In the genomic region with DNA sequence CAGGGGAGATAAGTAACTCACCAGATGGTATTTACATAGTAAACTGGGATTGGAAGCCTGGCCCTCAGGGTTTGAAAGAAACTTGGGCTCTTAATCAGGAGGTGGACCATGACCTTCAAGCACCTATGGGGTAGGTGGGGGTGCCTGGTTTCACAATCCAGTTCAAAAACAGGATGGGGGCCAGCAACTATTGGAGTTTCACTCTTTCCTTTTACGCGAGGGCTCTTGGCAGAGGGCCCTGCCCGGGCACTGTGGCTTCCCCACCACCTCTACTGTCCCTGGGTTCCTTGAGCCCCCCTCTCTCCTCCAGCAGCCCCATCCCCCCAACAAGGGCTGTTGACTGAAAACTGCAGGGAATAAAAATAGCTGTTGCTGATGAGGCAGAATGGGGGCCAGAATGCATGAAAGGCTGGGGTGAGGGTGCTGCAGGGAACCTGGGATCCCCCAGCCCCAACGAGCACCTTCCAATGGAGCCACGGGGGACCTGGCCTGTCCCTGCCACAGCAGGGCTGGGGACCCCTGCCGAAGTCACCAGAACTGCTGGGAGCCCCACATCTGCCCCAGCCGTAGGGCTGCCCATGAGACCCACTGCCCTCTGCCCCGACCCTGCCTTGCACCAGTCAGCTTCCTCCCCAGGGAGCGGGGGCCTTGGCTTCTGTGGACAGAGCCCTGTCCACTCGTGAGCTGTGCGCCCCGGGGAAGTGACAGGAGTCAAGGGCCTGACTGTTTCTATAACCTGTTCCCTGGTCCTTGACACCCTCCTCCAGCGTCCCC, we compare ENCODE assay signal across 1 cellular context.
TF ChIP-seq lines count a peak whose summit lies in the region.

No MANE protein-coding gene starts in this region.

TF ChIP-seq in HepG2, 621 proteins besides CTCF, POLR2A, EP300 and RAD21:
- TF ChIP-seq NFKB2 (CRISPR knock-in tag; IDR thresholded peaks at IDR 0.05; ENCODE audit: borderline replicate concordance) (no peak), JUNB (CRISPR knock-in tag; IDR thresholded peaks at IDR 0.05; ENCODE audit: borderline replicate concordance) (no peak), ZNF550 (CRISPR knock-in tag; IDR thresholded peaks at IDR 0.05; ENCODE audit: borderline replicate concordance) (no peak), RAD51 (IDR thresholded peaks at IDR 0.05; ENCODE audit: borderline replicate concordance) (no peak), MTF2 (CRISPR knock-in tag; IDR thresholded peaks at IDR 0.05; ENCODE audit: borderline replicate concordance) (no peak), THAP11 (CRISPR knock-in tag; IDR thresholded peaks at IDR 0.05) (no peak), SOX6 (IDR thresholded peaks at IDR 0.05) (no peak), SOX6 (CRISPR knock-in tag; IDR thresholded peaks at IDR 0.05) (no peak), ZNF12 (CRISPR knock-in tag; IDR thresholded peaks at IDR 0.05) (no peak), FOXA1 (IDR thresholded peaks at IDR 0.05) (no peak), FOXA1 (CRISPR knock-in tag; IDR thresholded peaks at IDR 0.05) (0 out of 2 replicates have a peak, but pooled peaks have one; percentile 24), ZFP82 (CRISPR knock-in tag; IDR thresholded peaks at IDR 0.05; ENCODE audit: borderline replicate concordance) (no peak), ZNF253 (CRISPR knock-in tag; IDR thresholded peaks at IDR 0.05; ENCODE audit: borderline replicate concordance) (no peak)
- TF ChIP-seq, protein P1, sequence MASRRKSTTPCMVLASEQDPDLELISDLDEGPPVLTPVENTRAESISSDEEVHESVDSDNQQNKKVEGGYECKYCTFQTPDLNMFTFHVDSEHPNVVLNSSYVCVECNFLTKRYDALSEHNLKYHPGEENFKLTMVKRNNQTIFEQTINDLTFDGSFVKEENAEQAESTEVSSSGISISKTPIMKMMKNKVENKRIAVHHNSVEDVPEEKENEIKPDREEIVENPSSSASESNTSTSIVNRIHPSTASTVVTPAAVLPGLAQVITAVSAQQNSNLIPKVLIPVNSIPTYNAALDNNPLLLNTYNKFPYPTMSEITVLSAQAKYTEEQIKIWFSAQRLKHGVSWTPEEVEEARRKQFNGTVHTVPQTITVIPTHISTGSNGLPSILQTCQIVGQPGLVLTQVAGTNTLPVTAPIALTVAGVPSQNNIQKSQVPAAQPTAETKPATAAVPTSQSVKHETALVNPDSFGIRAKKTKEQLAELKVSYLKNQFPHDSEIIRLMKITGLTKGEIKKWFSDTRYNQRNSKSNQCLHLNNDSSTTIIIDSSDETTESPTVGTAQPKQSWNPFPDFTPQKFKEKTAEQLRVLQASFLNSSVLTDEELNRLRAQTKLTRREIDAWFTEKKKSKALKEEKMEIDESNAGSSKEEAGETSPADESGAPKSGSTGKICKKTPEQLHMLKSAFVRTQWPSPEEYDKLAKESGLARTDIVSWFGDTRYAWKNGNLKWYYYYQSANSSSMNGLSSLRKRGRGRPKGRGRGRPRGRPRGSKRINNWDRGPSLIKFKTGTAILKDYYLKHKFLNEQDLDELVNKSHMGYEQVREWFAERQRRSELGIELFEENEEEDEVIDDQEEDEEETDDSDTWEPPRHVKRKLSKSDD (CRISPR knock-in tag; IDR thresholded peaks at IDR 0.05; ENCODE audit: low read depth), result no peak
- TF ChIP-seq, protein P2, sequence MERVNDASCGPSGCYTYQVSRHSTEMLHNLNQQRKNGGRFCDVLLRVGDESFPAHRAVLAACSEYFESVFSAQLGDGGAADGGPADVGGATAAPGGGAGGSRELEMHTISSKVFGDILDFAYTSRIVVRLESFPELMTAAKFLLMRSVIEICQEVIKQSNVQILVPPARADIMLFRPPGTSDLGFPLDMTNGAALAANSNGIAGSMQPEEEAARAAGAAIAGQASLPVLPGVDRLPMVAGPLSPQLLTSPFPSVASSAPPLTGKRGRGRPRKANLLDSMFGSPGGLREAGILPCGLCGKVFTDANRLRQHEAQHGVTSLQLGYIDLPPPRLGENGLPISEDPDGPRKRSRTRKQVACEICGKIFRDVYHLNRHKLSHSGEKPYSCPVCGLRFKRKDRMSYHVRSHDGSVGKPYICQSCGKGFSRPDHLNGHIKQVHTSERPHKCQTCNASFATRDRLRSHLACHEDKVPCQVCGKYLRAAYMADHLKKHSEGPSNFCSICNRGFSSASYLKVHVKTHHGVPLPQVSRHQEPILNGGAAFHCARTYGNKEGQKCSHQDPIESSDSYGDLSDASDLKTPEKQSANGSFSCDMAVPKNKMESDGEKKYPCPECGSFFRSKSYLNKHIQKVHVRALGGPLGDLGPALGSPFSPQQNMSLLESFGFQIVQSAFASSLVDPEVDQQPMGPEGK (CRISPR knock-in tag; IDR thresholded peaks at IDR 0.05), result peak; percentile 68
- TF ChIP-seq, protein P3, sequence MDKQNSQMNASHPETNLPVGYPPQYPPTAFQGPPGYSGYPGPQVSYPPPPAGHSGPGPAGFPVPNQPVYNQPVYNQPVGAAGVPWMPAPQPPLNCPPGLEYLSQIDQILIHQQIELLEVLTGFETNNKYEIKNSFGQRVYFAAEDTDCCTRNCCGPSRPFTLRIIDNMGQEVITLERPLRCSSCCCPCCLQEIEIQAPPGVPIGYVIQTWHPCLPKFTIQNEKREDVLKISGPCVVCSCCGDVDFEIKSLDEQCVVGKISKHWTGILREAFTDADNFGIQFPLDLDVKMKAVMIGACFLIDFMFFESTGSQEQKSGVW (CRISPR knock-in tag; IDR thresholded peaks at IDR 0.05; ENCODE audit: borderline replicate concordance), result no peak
